Comparison of ENCODE assay signal across 8 cellular contexts in the genomic region with DNA sequence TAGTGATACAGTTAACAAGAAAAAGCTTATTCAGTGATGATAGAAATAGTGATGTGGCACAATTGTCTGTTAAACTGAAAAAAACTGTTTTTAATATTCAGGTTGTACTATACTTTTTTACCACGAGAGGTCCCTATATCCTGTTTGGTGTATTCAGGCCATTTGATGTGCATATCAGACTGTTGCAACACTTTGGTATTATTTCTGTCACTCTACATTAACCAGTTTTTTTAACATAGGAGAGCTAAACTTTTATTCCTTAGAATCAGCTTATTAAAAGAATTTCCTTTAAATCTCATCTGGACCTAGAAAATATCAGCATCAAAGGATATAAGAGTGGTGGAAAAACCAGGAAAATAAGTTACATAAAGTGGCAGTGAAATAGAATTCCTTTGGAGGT. TPM values are rescaled to one million over a fixed set of nuclear protein-coding genes. Genes with fewer than 3 reads are reported as not detected.
DNase-seq lines count a peak whose midpoint lies in the region; ATAC-seq and TF ChIP-seq lines count a peak whose summit lies in the region.

No MANE protein-coding gene starts in this region.

- TF ChIP-seq CTCF in Caco-2 (IDR thresholded peaks at IDR 0.05; ENCODE audit: insufficient read depth in 1 of 2, low read depth in 1 of 2, low read length in 1 of 2, severe bottlenecking in 1 of 2, unreplicated experiment in 1 of 2) (peak; percentile 31 to 48), MCF 10A (IDR thresholded peaks at IDR 0.05; ENCODE audit: unreplicated experiment) (peak; percentile 63)

- no peak overlapping the region for H3K27ac Mint-ChIP-seq in Caco-2 (ENCODE audit: unreplicated experiment)
- no peak overlapping the region for H3K27ac Mint-ChIP-seq in MCF 10A (ENCODE audit: low read depth, unreplicated experiment)

- intact Hi-C loops in Caco-2 (cut with micrococcal nuclease; ENCODE audit: unreplicated experiment) (loop anchor here (5.0 kb wide), 2 partner anchors 50 to 345 kb away; no protein-coding TSS in a partner anchor), MCF 10A (cut with micrococcal nuclease) (loop anchor here (1.0 to 10.0 kb wide), 6 partner anchors 50 to 630 kb away; no protein-coding TSS in a partner anchor)

- no peaks in the 10 kb centered on the region for H3K9me3 Mint-ChIP-seq in Caco-2 (ENCODE audit: unreplicated experiment)
- no peaks in the 10 kb centered on the region for H3K9me3 Mint-ChIP-seq in MCF 10A (ENCODE audit: unreplicated experiment)

- H3K9me3 ChIP-seq in Caco-2, result no peaks in the 10 kb centered on the region

- no peaks in the 10 kb centered on the region; the same call in 1 of the 2 replicates for H3K36me3 ChIP-seq in Caco-2 (ENCODE audit: control insufficient read depth, insufficient read depth, low read length)

- no peaks in the 10 kb centered on the region for H3K27me3 Mint-ChIP-seq in Caco-2 (ENCODE audit: insufficient read depth, unreplicated experiment)
- H3K27me3 Mint-ChIP-seq in MCF 10A (ENCODE audit: insufficient read depth, unreplicated experiment), result no peaks in the 10 kb centered on the region

- POLR2A ChIA-PET in Caco-2 (lab: Charles Lee), result no interaction called here
- POLR2A ChIA-PET in MCF 10A (lab: Yijun Ruan, JAX), result interaction anchor here (0.7 to 2.9 kb wide), 8 partner anchors 15 to 354 kb away, joined by 3 to 26 read pairs (median 5); partner anchors contain the start of genes RWDD1, TSPYL1 and TSPYL4

- H3K36me3 Mint-ChIP-seq in Caco-2 (ENCODE audit: insufficient read depth, unreplicated experiment) (no peaks in the 10 kb centered on the region), MCF 10A (ENCODE audit: insufficient read depth, unreplicated experiment) (no peaks in the 10 kb centered on the region)

- ATAC-seq in GM21390 (IDR thresholded peaks at IDR 0.05; ENCODE audit: unreplicated experiment) (peak; percentile 50), GM19023 (IDR thresholded peaks at IDR 0.05; ENCODE audit: unreplicated experiment) (no peak), GM18498 (IDR thresholded peaks at IDR 0.05; ENCODE audit: unreplicated experiment) (no peak)

- BruUV-seq in Caco-2 (replicated peaks; lab: Mats Ljungman, UMichigan), result no TSS peak
- no TSS peak for BruUV-seq in MCF 10A (replicated peaks; lab: Mats Ljungman, UMichigan)

- DNase-seq in Caco-2, result peak in 1 of 2 experiments; percentile 37
- peak; percentile 30 for DNase-seq in NCI-H460 (ENCODE audit: extremely low read depth, low read depth)
- DNase-seq in MCF 10A (ENCODE audit: unreplicated experiment), result peak; percentile 62
- peak; percentile 41 for DNase-seq in left kidney (ENCODE audit: low read depth, low spot score)
- DNase-seq in occipital lobe (lab: John Stamatoyannopoulos, UW), result no peak

- H3K4me1 Mint-ChIP-seq in Caco-2 (ENCODE audit: low read depth, unreplicated experiment) (no peaks in the 10 kb centered on the region), MCF 10A (ENCODE audit: insufficient read depth, unreplicated experiment) (no peaks in the 10 kb centered on the region)

- H3K27me3 ChIP-seq in Caco-2 (replicated peaks; ENCODE audit: control insufficient read depth, insufficient read depth, low read length), result no peaks in the 10 kb centered on the region

- no peaks in the 10 kb centered on the region for H3K4me1 ChIP-seq in Caco-2

- CTCF ChIA-PET in Caco-2 (lab: Charles Lee) (no interaction called here), MCF 10A (lab: Yijun Ruan, JAX) (interaction anchor here (0.6 to 4.5 kb wide), 26 partner anchors 8 to 499 kb away, joined by 3 to 29 read pairs (median 4); partner anchors contain the start of gene TSPYL4)

- H3K4me3 Mint-ChIP-seq in Caco-2 (ENCODE audit: unreplicated experiment) (no peak overlapping the region), MCF 10A (ENCODE audit: unreplicated experiment) (no peak overlapping the region)

- no peak overlapping the region for H3K4me3 ChIP-seq in Caco-2 (ENCODE audit: low read depth, low read length)

RNA-seq across cellular contexts. Expression of gene TSPYL4, which starts 36.8 kb away (rescaled TPM):
- total RNA-seq in Caco-2 (2022), result 10.7 and 10.9 TPM in 2 replicates
- 7.6 and 9.7 TPM in 2 replicates for total RNA-seq in NCI-H460 (2014; rRNA removed; shearing (Covaris generic))
- polyA plus RNA-seq in NCI-H460 (2014; cell fraction: nucleus; rRNA removed), result 17.9 and 20.0 TPM in 2 replicates
- 9.1 and 9.8 TPM in 2 replicates for total RNA-seq in MCF 10A (2022)
- total RNA-seq in occipital lobe, result 70.2 TPM
